ENCODE assay signal across 1 cellular context in the genomic region with DNA sequence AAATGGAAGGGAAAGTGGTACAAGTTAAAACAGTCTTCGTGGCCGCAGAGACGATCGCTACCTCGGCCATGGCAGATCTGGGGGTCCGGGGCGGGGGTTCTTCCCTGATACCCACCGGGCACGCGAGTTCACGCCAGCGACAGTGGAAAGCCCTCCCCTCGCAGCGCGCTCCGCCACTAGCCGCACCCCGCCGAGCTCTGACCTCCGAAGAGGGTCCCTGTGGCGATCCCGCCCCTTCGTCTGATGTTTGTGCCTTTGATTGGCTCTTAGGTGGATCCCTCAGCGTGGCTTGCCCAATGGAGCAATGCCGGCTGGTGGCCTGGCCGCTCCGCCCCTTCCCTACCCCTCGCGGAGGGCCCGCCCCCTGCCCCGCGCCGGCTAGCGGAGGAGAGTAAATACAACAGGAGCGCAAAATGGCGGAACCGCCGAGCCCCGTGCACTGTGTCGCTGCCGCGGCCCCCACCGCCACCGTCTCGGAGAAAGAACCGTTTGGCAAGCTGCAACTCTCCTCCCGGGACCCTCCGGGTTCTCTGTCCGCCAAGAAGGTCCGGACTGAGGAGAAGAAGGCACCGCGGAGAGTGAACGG.
TF ChIP-seq lines count a peak whose summit lies in the region.

Gene RSBN1L, plus strand, starts transcription at position 403 of the 586 bp plus-strand sequence. Its CDS starts 11 bp downstream, at position 414.

TF ChIP-seq in SK-N-SH, 30 proteins besides CTCF, POLR2A, EP300 and RAD21 (continued from another document):
- TF ChIP-seq POLR2AphosphoS5 (IDR thresholded peaks at IDR 0.05; ENCODE audit: low read depth, low read length): peak; percentile 96
- no peak; the same call in 1 of the 2 replicates for TF ChIP-seq RFX5 (IDR thresholded peaks at IDR 0.05; ENCODE audit: low read length)
- TF ChIP-seq GABPA (IDR thresholded peaks at IDR 0.05; ENCODE audit: low read depth): peak; percentile 35; the same call in 1 of the 2 replicates
- no peak for TF ChIP-seq EZH2phosphoT487 (IDR thresholded peaks at IDR 0.05; ENCODE audit: borderline replicate concordance, low read depth)
- TF ChIP-seq RCOR1 (IDR thresholded peaks at IDR 0.05; ENCODE audit: low read length): peak; percentile 29; the same call in 1 of the 2 replicates
- TF ChIP-seq TEAD4 (IDR thresholded peaks at IDR 0.05; ENCODE audit: borderline replicate concordance, insufficient read depth): no peak; the same call in 1 of the 2 replicates
- TF ChIP-seq IRF3 (IDR thresholded peaks at IDR 0.05; ENCODE audit: low read depth, low read length): peak; percentile 95
- TF ChIP-seq, protein P1, sequence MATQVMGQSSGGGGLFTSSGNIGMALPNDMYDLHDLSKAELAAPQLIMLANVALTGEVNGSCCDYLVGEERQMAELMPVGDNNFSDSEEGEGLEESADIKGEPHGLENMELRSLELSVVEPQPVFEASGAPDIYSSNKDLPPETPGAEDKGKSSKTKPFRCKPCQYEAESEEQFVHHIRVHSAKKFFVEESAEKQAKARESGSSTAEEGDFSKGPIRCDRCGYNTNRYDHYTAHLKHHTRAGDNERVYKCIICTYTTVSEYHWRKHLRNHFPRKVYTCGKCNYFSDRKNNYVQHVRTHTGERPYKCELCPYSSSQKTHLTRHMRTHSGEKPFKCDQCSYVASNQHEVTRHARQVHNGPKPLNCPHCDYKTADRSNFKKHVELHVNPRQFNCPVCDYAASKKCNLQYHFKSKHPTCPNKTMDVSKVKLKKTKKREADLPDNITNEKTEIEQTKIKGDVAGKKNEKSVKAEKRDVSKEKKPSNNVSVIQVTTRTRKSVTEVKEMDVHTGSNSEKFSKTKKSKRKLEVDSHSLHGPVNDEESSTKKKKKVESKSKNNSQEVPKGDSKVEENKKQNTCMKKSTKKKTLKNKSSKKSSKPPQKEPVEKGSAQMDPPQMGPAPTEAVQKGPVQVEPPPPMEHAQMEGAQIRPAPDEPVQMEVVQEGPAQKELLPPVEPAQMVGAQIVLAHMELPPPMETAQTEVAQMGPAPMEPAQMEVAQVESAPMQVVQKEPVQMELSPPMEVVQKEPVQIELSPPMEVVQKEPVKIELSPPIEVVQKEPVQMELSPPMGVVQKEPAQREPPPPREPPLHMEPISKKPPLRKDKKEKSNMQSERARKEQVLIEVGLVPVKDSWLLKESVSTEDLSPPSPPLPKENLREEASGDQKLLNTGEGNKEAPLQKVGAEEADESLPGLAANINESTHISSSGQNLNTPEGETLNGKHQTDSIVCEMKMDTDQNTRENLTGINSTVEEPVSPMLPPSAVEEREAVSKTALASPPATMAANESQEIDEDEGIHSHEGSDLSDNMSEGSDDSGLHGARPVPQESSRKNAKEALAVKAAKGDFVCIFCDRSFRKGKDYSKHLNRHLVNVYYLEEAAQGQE (IDR thresholded peaks at IDR 0.05; ENCODE audit: low read depth, low read length): peak; percentile 32; the same call in 1 of the 2 replicates
- TF ChIP-seq RXRA (IDR thresholded peaks at IDR 0.05; ENCODE audit: borderline replicate concordance, low read depth): no peak; the same call in 1 of the 2 replicates
- peak; percentile 83 for TF ChIP-seq MAX (IDR thresholded peaks at IDR 0.05; ENCODE audit: low read depth)
- no peak for TF ChIP-seq USF2 (IDR thresholded peaks at IDR 0.05; ENCODE audit: borderline replicate concordance, low read depth, low read length)
- no peak for TF ChIP-seq GATA2 (CRISPR knock-in tag; IDR thresholded peaks at IDR 0.05)
- 0 out of 2 replicates have a peak, but pooled peaks have one; percentile 60 for TF ChIP-seq SIN3A (IDR thresholded peaks at IDR 0.05; ENCODE audit: borderline replicate concordance, low read depth, low read length)
- TF ChIP-seq ELF1 (IDR thresholded peaks at IDR 0.05): no peak
- peak; percentile 92 for TF ChIP-seq CHD2 (IDR thresholded peaks at IDR 0.05; ENCODE audit: low read length, partially characterized antibody)
